Comparison of ENCODE assay signal across 15 cellular contexts in the genomic region with DNA sequence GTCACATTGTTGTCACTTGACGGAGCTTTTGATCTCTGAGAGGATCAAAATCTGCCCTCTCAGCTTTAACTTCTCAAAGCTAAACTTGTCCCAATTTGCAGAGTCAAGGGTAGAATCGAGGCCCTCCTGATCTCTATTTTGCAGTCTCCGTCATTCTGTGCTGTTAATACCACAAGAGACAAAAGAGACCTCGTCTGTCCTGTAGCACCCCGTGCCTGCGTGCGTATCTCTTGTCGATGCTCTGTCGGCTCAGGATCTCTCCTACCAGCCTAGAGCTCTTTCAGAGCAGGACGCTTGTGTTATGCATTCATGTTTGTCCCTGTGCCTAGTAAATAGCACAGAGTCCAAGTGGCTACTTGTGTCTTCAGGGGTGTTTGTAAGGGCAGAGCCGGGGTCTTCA. TPM values are rescaled to one million over a fixed set of nuclear protein-coding genes. Genes with fewer than 3 reads are reported as not detected.
DNase-seq lines count a peak whose midpoint lies in the region; ATAC-seq and TF ChIP-seq lines count a peak whose summit lies in the region.
"Had no signal": no experiment of that assay in that cellular context is flagged by ENCODE, and none has a peak within 500 bp of the region (broad histone marks: within the 10 kb centered on the region; RNA-seq: fewer than 3 reads in every experiment).

No MANE protein-coding gene starts in this region.

- H3K27ac ChIP-seq in heart right ventricle = peak overlapping the region in 1 of 10 donors; percentile 93
- H3K27ac ChIP-seq: brain microvascular endothelial cell, HL-60, thoracic aorta had no signal

- intact Hi-C loops in heart right ventricle (cut with DNase I) = loop anchor here in 1 of 10 donors (10.0 kb wide), 1 partner anchor 406 kb away; no protein-coding TSS in a partner anchor

- DNase-seq in stimulated activated naive CD4-positive, alpha-beta T cell (lab: John Stamatoyannopoulos, UW) = peak; percentile 46 to 74 (median 62)
- no peak for DNase-seq in stimulated activated naive CD4-positive, alpha-beta T cell treated with Interleukin-2 at 50 U/mL for 16 hours (lab: John Stamatoyannopoulos, UW)
- DNase-seq in activated CD8-positive, alpha-beta T cell treated with anti-CD3 and anti-CD28 coated beads, Interleukin-2, amount 10 ng/mL, durations not matched to agents 7 days and 5 days = peak; percentile 54
- peak; percentile 45 for DNase-seq in islet precursor cell
- DNase-seq in heart right ventricle = no peak
- no peak for DNase-seq in dermis blood vessel endothelial cell
- DNase-seq in retina = no peak
- DNase-seq: brain microvascular endothelial cell, DMS153, endodermal cell, foreskin fibroblast, NCI-H187 had no signal

- H3K27me3 Mint-ChIP-seq in activated CD8-positive, alpha-beta T cell treated with anti-CD3 and anti-CD28 coated beads, Interleukin-2, amount 10 ng/mL, durations not matched to agents 7 days and 5 days (ENCODE audit: low read depth) = no peaks in the 10 kb centered on the region

- H3K27me3 ChIP-seq in heart right ventricle = no peaks in the 10 kb centered on the region
- H3K27me3 ChIP-seq: brain microvascular endothelial cell had no signal

- no peak for ATAC-seq in activated CD8-positive, alpha-beta T cell treated with anti-CD3 and anti-CD28 coated beads, Interleukin-2, amount 10 ng/mL, durations not matched to agents 7 days and 5 days
- ATAC-seq in heart right ventricle (no peak), GM21737 (IDR thresholded peaks at IDR 0.05; ENCODE audit: unreplicated experiment) (no peak)

- H3K4me1 Mint-ChIP-seq in activated CD8-positive, alpha-beta T cell treated with anti-CD3 and anti-CD28 coated beads, Interleukin-2, amount 10 ng/mL, durations not matched to agents 7 days and 5 days (ENCODE audit: low read depth) = peaks cover 37% of the 10 kb centered on the region

- H3K4me1 ChIP-seq in heart right ventricle = peaks cover 0 to 91% (median 19%) of the 10 kb centered on the region in 9 donors

- H3K27ac Mint-ChIP-seq in activated CD8-positive, alpha-beta T cell treated with anti-CD3 and anti-CD28 coated beads, Interleukin-2, amount 10 ng/mL, durations not matched to agents 7 days and 5 days = peak overlapping the region; percentile 97
- H3K27ac Mint-ChIP-seq: endodermal cell had no signal

- peak overlapping the region in 1 of 10 donors; percentile 55 for H3K4me3 ChIP-seq in heart right ventricle
- H3K4me3 ChIP-seq: thoracic aorta had no signal

- WGBS in heart right ventricle, 2 donors = 95 to 96% methylated on average over 11 of the region's 11 CpGs

- H3K36me3 Mint-ChIP-seq in activated CD8-positive, alpha-beta T cell treated with anti-CD3 and anti-CD28 coated beads, Interleukin-2, amount 10 ng/mL, durations not matched to agents 7 days and 5 days (ENCODE audit: low read depth) = peaks cover 94% of the 10 kb centered on the region

- POLR2A ChIA-PET in activated CD8-positive, alpha-beta T cell treated with anti-CD3 and anti-CD28 coated beads, Interleukin-2, amount 10 ng/mL, durations not matched to agents 7 days and 5 days (lab: Charles Lee) = interaction anchor here (0.9 to 8.4 kb wide), 9 partner anchors 9 to 149 kb away, joined by 3 to 170 read pairs (median 9); no protein-coding TSS in a partner anchor

- no peaks in the 10 kb centered on the region for H3K9me3 Mint-ChIP-seq in activated CD8-positive, alpha-beta T cell treated with anti-CD3 and anti-CD28 coated beads, Interleukin-2, amount 10 ng/mL, durations not matched to agents 7 days and 5 days (ENCODE audit: insufficient read depth)
- H3K9me3 Mint-ChIP-seq: endodermal cell had no signal

- peaks cover 0 to 22% (median 0%) of the 10 kb centered on the region in 9 donors for H3K36me3 ChIP-seq in heart right ventricle
- H3K36me3 ChIP-seq: brain microvascular endothelial cell, thoracic aorta had no signal

- CTCF ChIA-PET in activated CD8-positive, alpha-beta T cell treated with anti-CD3 and anti-CD28 coated beads, Interleukin-2, amount 10 ng/mL, durations not matched to agents 7 days and 5 days (lab: Charles Lee) = interaction anchor here (1.5 to 14.6 kb wide), 7 partner anchors 9 to 171 kb away, joined by 3 to 321 read pairs (median 47); no protein-coding TSS in a partner anchor

- no peak for TF ChIP-seq CTCF in heart right ventricle (IDR thresholded peaks at IDR 0.05)

- peak overlapping the region; percentile 91 for H3K4me3 Mint-ChIP-seq in activated CD8-positive, alpha-beta T cell treated with anti-CD3 and anti-CD28 coated beads, Interleukin-2, amount 10 ng/mL, durations not matched to agents 7 days and 5 days
- H3K4me3 Mint-ChIP-seq: endodermal cell had no signal

- no peaks in the 10 kb centered on the region for H3K9me3 ChIP-seq in heart right ventricle
- H3K9me3 ChIP-seq: thoracic aorta had no signal

RNA-seq across cellular contexts. Expression of a gene that starts 5.1 kb away (rescaled TPM):
- 100 to 1,000 TPM; 863 to 926 TPM for total RNA-seq in activated CD8-positive, alpha-beta T cell treated with anti-CD3 and anti-CD28 coated beads, Interleukin-2, amount 10 ng/mL, durations not matched to agents 7 days and 5 days
- total RNA-seq in heart right ventricle = 10 to 100 TPM; 32.2 to 79.4 (median 50.7) TPM
- polyA plus RNA-seq in heart right ventricle = 10 to 100 TPM; 26.0 to 47.5 TPM
- 7.7 and 12.9 TPM in 2 replicates for total RNA-seq in dermis blood vessel endothelial cell

Comparison
In these comparisons a context has a peak if more than half of its experiments do, and no peak if none do; other contexts are left out.
1. DNase-seq: peak in stimulated activated naive CD4-positive, alpha-beta T cell (6 of 6), activated CD8-positive, alpha-beta T cell treated with anti-CD3 and anti-CD28 coated beads, Interleukin-2, amount 10 ng/mL, durations not matched to agents 7 days and 5 days (single experiment) and islet precursor cell (single experiment); none in stimulated activated naive CD4-positive, alpha-beta T cell treated with Interleukin-2 at 50 U/mL for 16 hours (single experiment), heart right ventricle (0 of 2), dermis blood vessel endothelial cell (single experiment) and retina (single experiment).
2. RNA of a gene that starts 5.1 kb away (total RNA-seq): 863 to 926 TPM in activated CD8-positive, alpha-beta T cell treated with anti-CD3 and anti-CD28 coated beads, Interleukin-2, amount 10 ng/mL, durations not matched to agents 7 days and 5 days; 32.2 to 79.4 TPM in heart right ventricle and 7.7 to 12.9 TPM in dermis blood vessel endothelial cell; every median in the first group is over 10 times any median in the second.